19 cellular contexts compared by ENCODE assay signal in genomic region chr5:171678631-171679030, GRCh38.
DNase-seq lines count a peak whose midpoint lies in the region; ATAC-seq and TF ChIP-seq lines count a peak whose summit lies in the region.
"Had no signal": no experiment of that assay in that cellular context is flagged by ENCODE, and none has a peak within 500 bp of the region (broad histone marks: within the 10 kb centered on the region; RNA-seq: fewer than 3 reads in every experiment).

No MANE protein-coding gene starts in this region.

- no peak overlapping the region for H3K4me3 ChIP-seq in cardiac muscle cell
- H3K4me3 ChIP-seq in left ventricle myocardium inferior: no peak overlapping the region
- no peak overlapping the region for H3K4me3 ChIP-seq in endodermal cell (ENCODE audit: low read length)
- H3K4me3 ChIP-seq: BLaER1, GM23338 had no signal

- H3K9me3 ChIP-seq in cardiac muscle cell (ENCODE audit: low read depth): no peaks in the 10 kb centered on the region
- peaks cover 4% of the 10 kb centered on the region for H3K9me3 ChIP-seq in left ventricle myocardium inferior (replicated peaks)
- peaks cover 7% of the 10 kb centered on the region for H3K9me3 ChIP-seq in endodermal cell (ENCODE audit: control insufficient read depth, low read length)

- H3K9me3 Mint-ChIP-seq in endodermal cell (peaks cover 6% of the 10 kb centered on the region), nephron (peaks cover 3% of the 10 kb centered on the region)
- peaks cover 6% of the 10 kb centered on the region for H3K9me3 Mint-ChIP-seq in activated T-cell treated with anti-CD3 and anti-CD28 coated beads, Interleukin-2, amount 50 U/mL, for 4 hours
- H3K9me3 Mint-ChIP-seq: HFFc6 had no signal

- H3K4me1 ChIP-seq in cardiac muscle cell (ENCODE audit: low read depth): peaks cover 14% of the 10 kb centered on the region
- H3K4me1 ChIP-seq in left ventricle myocardium inferior: no peaks in the 10 kb centered on the region
- peaks cover 4% of the 10 kb centered on the region for H3K4me1 ChIP-seq in endodermal cell (ENCODE audit: control insufficient read depth, insufficient read depth, low read length)
- H3K4me1 ChIP-seq: BLaER1 had no signal

- H3K9ac ChIP-seq in endodermal cell (ENCODE audit: extremely low read depth, low read length, poor library complexity, severe bottlenecking): no peak overlapping the region
- H3K9ac ChIP-seq: BLaER1 had no signal

- no peak overlapping the region for H3K4me3 Mint-ChIP-seq in endodermal cell
- no peak overlapping the region for H3K4me3 Mint-ChIP-seq in nephron
- H3K4me3 Mint-ChIP-seq in activated T-cell treated with anti-CD3 and anti-CD28 coated beads, Interleukin-2, amount 50 U/mL, for 4 hours: no peak overlapping the region
- H3K4me3 Mint-ChIP-seq: CD14-positive monocyte; CD4-positive, alpha-beta memory T cell; GM23338; HFFc6 had no signal

- peak overlapping the region; percentile 43 for H3K27ac ChIP-seq in cardiac muscle cell
- H3K27ac ChIP-seq in left ventricle myocardium inferior (replicated peaks): no peak overlapping the region
- H3K27ac ChIP-seq in endodermal cell (ENCODE audit: low read depth, low read length): no peak overlapping the region
- H3K27ac ChIP-seq: BLaER1 had no signal

- peaks cover 14% of the 10 kb centered on the region for H3K4me1 Mint-ChIP-seq in endodermal cell
- H3K4me1 Mint-ChIP-seq in nephron: peaks cover 64% of the 10 kb centered on the region
- no peaks in the 10 kb centered on the region for H3K4me1 Mint-ChIP-seq in activated T-cell treated with anti-CD3 and anti-CD28 coated beads, Interleukin-2, amount 50 U/mL, for 4 hours (ENCODE audit: low read depth)
- H3K4me1 Mint-ChIP-seq: CD4-positive, alpha-beta memory T cell had no signal

- TF ChIP-seq CTCF in cardiac muscle cell (IDR thresholded peaks at IDR 0.05; ENCODE audit: low read depth, low read length) (no peak), left ventricle myocardium inferior (IDR thresholded peaks at IDR 0.05; ENCODE audit: borderline replicate concordance) (no peak), endodermal cell (conservative IDR thresholded peaks at IDR 0.05) (no peak), nephron (IDR thresholded peaks at IDR 0.05; ENCODE audit: unreplicated experiment in 3 of 3) (no peak), omental fat pad (IDR thresholded peaks at IDR 0.05) (no peak)

- WGBS in endodermal cell (ENCODE audit: insufficient coverage in 1 of 2, insufficient read length in 1 of 2), 2 experiments: 97 to 100% methylated on average over 1 of the region's 1 CpG

- ATAC-seq in omental fat pad (ENCODE audit: low FRiP score): no peak
- no peak for ATAC-seq in activated T-cell treated with anti-CD3 and anti-CD28 coated beads, Interleukin-2, amount 50 U/mL, for 4 hours
- ATAC-seq: GM23338, HCT116, HepG2 had no signal

- H3K27me3 Mint-ChIP-seq in endodermal cell (ENCODE audit: insufficient read depth): peaks cover 12% of the 10 kb centered on the region
- peaks cover 13% of the 10 kb centered on the region for H3K27me3 Mint-ChIP-seq in nephron (ENCODE audit: low read depth)
- H3K27me3 Mint-ChIP-seq in activated T-cell treated with anti-CD3 and anti-CD28 coated beads, Interleukin-2, amount 50 U/mL, for 4 hours (ENCODE audit: low read depth): peaks cover 36% of the 10 kb centered on the region

- H3K36me3 Mint-ChIP-seq in endodermal cell (ENCODE audit: low read depth) (peaks cover 2% of the 10 kb centered on the region), nephron (ENCODE audit: low read depth) (no peaks in the 10 kb centered on the region)
- H3K36me3 Mint-ChIP-seq in activated T-cell treated with anti-CD3 and anti-CD28 coated beads, Interleukin-2, amount 50 U/mL, for 4 hours (ENCODE audit: insufficient read depth): no peaks in the 10 kb centered on the region
- H3K36me3 Mint-ChIP-seq: CD14-positive monocyte; CD4-positive, alpha-beta memory T cell had no signal

- H3K27me3 ChIP-seq in cardiac muscle cell: no peaks in the 10 kb centered on the region
- no peaks in the 10 kb centered on the region for H3K27me3 ChIP-seq in left ventricle myocardium inferior (ENCODE audit: low read depth)
- H3K27me3 ChIP-seq in endodermal cell (ENCODE audit: control insufficient read depth, insufficient read depth, low read length, poor library complexity, severe bottlenecking): no peaks in the 10 kb centered on the region
- H3K27me3 ChIP-seq: BLaER1 had no signal

- intact Hi-C loops in left ventricle myocardium inferior (cut with micrococcal nuclease): no loop called here

- H3K36me3 ChIP-seq in cardiac muscle cell (no peaks in the 10 kb centered on the region), left ventricle myocardium inferior (no peaks in the 10 kb centered on the region), endodermal cell (ENCODE audit: control insufficient read depth, insufficient read depth, low read length) (no peaks in the 10 kb centered on the region)
- H3K36me3 ChIP-seq: BLaER1 had no signal

- H3K27ac Mint-ChIP-seq in endodermal cell (no peak overlapping the region), nephron (peak overlapping the region; percentile 47 to 70 (median 55))
- H3K27ac Mint-ChIP-seq: CD14-positive monocyte; CD4-positive, alpha-beta memory T cell; GM23338; HFFc6 had no signal

- no peak for DNase-seq in cardiac muscle cell (ENCODE audit: low read depth in 1 of 2, low spot score in 1 of 2)
- no peak for DNase-seq in left ventricle myocardium inferior
- peak; percentile 2 for DNase-seq in endodermal cell
- DNase-seq in DMS153 treated with DMSO at 0.1 percent for 48 hours (lab: John Stamatoyannopoulos, UW; ENCODE audit: unreplicated experiment): no peak
- no peak for DNase-seq in omental fat pad (ENCODE audit: low spot score)
- DNase-seq in stimulated activated CD4-positive, alpha-beta T cell treated with anti-CD3 and anti-CD28 coated beads, Interleukin-1b, Interleukin-23, amount 100 ng/mL, for 48 hours: no peak
- DNase-seq in activated T-cell treated with anti-CD3 and anti-CD28 coated beads, Interleukin-2, amount 50 U/mL, for 4 hours: no peak
- DNase-seq: 8988T; CD4-positive, alpha-beta memory T cell; DMS153; DMS79 treated with DMSO at 0.1 percent for 48 hours; GF-D8; HFFc6 had no signal
